18 cellular contexts compared by ENCODE assay signal in the genomic region with DNA sequence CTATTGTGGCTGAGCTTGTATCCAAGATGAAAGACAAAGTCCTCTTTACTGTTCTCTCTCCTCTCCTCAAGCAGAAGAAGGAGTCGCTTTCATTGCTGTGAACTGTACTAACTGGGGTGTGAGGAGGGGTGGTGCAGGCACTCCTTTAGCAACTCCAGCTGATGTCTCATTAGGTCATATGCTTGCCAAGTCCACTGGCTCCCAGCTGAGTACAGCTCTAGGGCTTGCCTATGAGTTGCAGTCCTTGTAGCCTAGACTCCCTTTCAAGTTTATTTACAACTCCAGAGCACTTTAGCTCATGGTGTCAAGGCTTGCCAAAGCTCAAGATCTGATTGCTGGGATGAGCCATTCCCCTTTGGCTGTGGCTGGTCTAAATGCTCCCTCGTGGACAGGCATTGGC. TPM values are rescaled to one million over a fixed set of nuclear protein-coding genes. Genes with fewer than 3 reads are reported as not detected.
"Had no signal": no experiment of that assay in that cellular context is flagged by ENCODE, and none has a peak within 500 bp of the region (broad histone marks: within the 10 kb centered on the region; RNA-seq: fewer than 3 reads in every experiment).

No MANE protein-coding gene starts in this region.

- H3K36me3 ChIP-seq: left lung, stomach, vagina had no signal

- H3K4me1 ChIP-seq: left lung, stomach, vagina had no signal

- H3K27ac ChIP-seq: coronary artery, left lung, stomach, vagina had no signal

- H3K27me3 ChIP-seq: left lung, stomach, vagina had no signal

- ATAC-seq: activated CD8-positive, alpha-beta T cell treated with anti-CD3 and anti-CD28 coated beads for 36 hours; left lung; T-cell had no signal

- H3K4me3 ChIP-seq: coronary artery, left lung, stomach, vagina had no signal

- H3K9me3 ChIP-seq: vagina had no signal

- DNase-seq: activated CD4-positive, alpha-beta T cell treated with anti-CD3 and anti-CD28 coated beads for 1 hour; activated CD8-positive, alpha-beta memory T cell treated with anti-CD3 and anti-CD28 coated beads, Interleukin-2, amount 50 U/mL, for 4 hours; activated CD8-positive, alpha-beta T cell treated with anti-CD3 and anti-CD28 coated beads for 36 hours; activated naive CD4-positive, alpha-beta T cell treated with Interleukin-2 at 50 U/mL for 16 hours; caudate nucleus; effector CD8-positive, alpha-beta T cell; head of caudate nucleus; left lung; mesenchymal stem cell; nephron progenitor cell; stimulated activated CD4-positive, alpha-beta T cell treated with anti-CD3 and anti-CD28 coated beads, Interleukin-15, amount 100 ng/mL, for 24 hours; stimulated activated CD4-positive, alpha-beta T cell treated with anti-CD3 and anti-CD28 coated beads, Interleukin-4, amount 100 ng/mL, for 4 hours; stomach; T-cell; T1000 had no signal

RNA-seq across cellular contexts. Expression of a gene that starts 55.1 kb away (rescaled TPM):
- total RNA-seq: activated T-helper 1 cell treated with anti-CD3 and anti-CD28 coated beads, Interleukin-12 subunit alpha, Interleukin-12 subunit beta, Interleukin-2, Interleukin-4 antibody, amounts not matched to agents 30 ng/mL and 10 ng/mL and 1 ng/mL, durations not matched to agents 14 hours and 24 hours and 36 hours had no signal
